In genomic region chr7:29289156-29290021, GRCh38 we compare ENCODE assay signal across 7 cellular contexts.
A peak's percentile ranks its signal among the peaks of the same experiment; 100 is the strongest.
DNase-seq lines count a peak whose midpoint lies in the region; ATAC-seq lines count a peak whose summit lies in the region.

No MANE protein-coding gene starts in this region.

- ATAC-seq in GM18873 (IDR thresholded peaks at IDR 0.05; ENCODE audit: low FRiP score, unreplicated experiment): peak; percentile 65
- peak; percentile 64 for ATAC-seq in HG02973 (IDR thresholded peaks at IDR 0.05; ENCODE audit: unreplicated experiment)

- DNase-seq in NCI-H510A treated with DMSO at 0.1 percent for 48 hours (lab: John Stamatoyannopoulos, UW) (peak; percentile 85), globus pallidus (ENCODE audit: low spot score) (peak; percentile 84), NCI-H1436 (lab: John Stamatoyannopoulos, UW) (no peak), NCI-H1417 (lab: John Stamatoyannopoulos, UW) (no peak), ecto neural progenitor cell (ENCODE audit: low spot score) (no peak)

Comparison
In these comparisons a context has a peak if more than half of its experiments do, and no peak if none do; other contexts are left out.
1. DNase-seq: peak in NCI-H510A treated with DMSO at 0.1 percent for 48 hours (single experiment) and globus pallidus (single experiment); none in NCI-H1436 (single experiment), NCI-H1417 (0 of 3) and ecto neural progenitor cell (single experiment).